ENCODE assay signal across 8 cellular contexts in the genomic region with DNA sequence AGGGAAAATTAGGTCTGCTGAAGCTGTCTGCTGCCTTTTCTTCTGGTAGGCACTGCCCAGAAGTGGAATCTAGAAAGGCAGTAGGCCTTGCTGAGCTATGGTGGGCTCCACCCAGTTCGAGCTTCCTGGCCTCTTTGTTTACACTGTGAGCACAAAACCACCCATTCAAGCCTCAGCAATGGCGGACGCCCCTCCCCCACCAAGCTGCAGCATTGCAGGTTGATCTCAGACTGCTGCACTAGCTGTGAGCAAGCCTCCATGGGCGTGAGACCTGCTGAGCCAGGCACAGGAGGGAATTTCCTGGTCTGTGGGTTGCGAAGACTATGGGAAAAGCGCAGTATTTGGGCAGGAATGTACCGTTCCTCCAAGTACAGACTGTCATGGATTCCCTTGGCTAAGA. TPM values are rescaled to one million over a fixed set of nuclear protein-coding genes. Genes with fewer than 3 reads are reported as not detected.
DNase-seq lines count a peak whose midpoint lies in the region; ATAC-seq and TF ChIP-seq lines count a peak whose summit lies in the region.

No MANE protein-coding gene starts in this region.

- no peak for ATAC-seq in HG02884 (IDR thresholded peaks at IDR 0.05; ENCODE audit: unreplicated experiment)

- POLR2A ChIA-PET in GM10248 (lab: Yijun Ruan, JAX), result no interaction called here

- H3K27ac Mint-ChIP-seq in endodermal cell, result peak overlapping the region; percentile 89

- peaks cover 20% of the 10 kb centered on the region for H3K9me3 Mint-ChIP-seq in endodermal cell

- WGBS in endodermal cell (ENCODE audit: insufficient coverage in 1 of 2, insufficient read length in 1 of 2), 2 experiments, result 58% methylated on average over 7 of the region's 7 CpGs; no CpG with 5 or more reads in 1 of the 2 experiments

- no peaks in the 10 kb centered on the region for H3K27me3 ChIP-seq in endodermal cell (ENCODE audit: control insufficient read depth, insufficient read depth, low read length, poor library complexity, severe bottlenecking)

- no peak overlapping the region for H3K9ac ChIP-seq in endodermal cell (ENCODE audit: extremely low read depth, low read length, poor library complexity, severe bottlenecking)

- no peaks in the 10 kb centered on the region for H3K4me1 ChIP-seq in endodermal cell (ENCODE audit: control insufficient read depth, insufficient read depth, low read length)

- no peaks in the 10 kb centered on the region for H3K9me3 ChIP-seq in endodermal cell (ENCODE audit: control insufficient read depth, low read length)

- peak overlapping the region; percentile 23 for H3K4me3 Mint-ChIP-seq in endodermal cell

- peaks cover 5% of the 10 kb centered on the region for H3K36me3 ChIP-seq in endodermal cell (ENCODE audit: control insufficient read depth, insufficient read depth, low read length)

- CTCF ChIA-PET in GM10248 (lab: Yijun Ruan, JAX), result interaction anchor here (1.0 to 1.6 kb wide), 2 partner anchors 9 to 15 kb away, joined by 3 to 4 read pairs; no protein-coding TSS in a partner anchor

- H3K36me3 Mint-ChIP-seq in endodermal cell (ENCODE audit: low read depth), result peaks cover 26% of the 10 kb centered on the region

- no peaks in the 10 kb centered on the region for H3K27me3 Mint-ChIP-seq in endodermal cell (ENCODE audit: insufficient read depth)

- H3K4me1 Mint-ChIP-seq in endodermal cell, result peaks cover 24% of the 10 kb centered on the region

- peak; percentile 50 for DNase-seq in T follicular helper cell (ENCODE audit: low read depth)
- peak; percentile 23 for DNase-seq in activated T-cell treated with anti-CD3 and anti-CD28 coated beads for 4 hours
- peak; percentile 93 for DNase-seq in endodermal cell
- peak; percentile 18 for DNase-seq in stimulated activated CD4-positive, alpha-beta T cell treated with anti-CD3 and anti-CD28 coated beads, Interleukin-4, amount 100 ng/mL, for 24 hours
- no peak for DNase-seq in GM10248 (ENCODE audit: extremely low spot score)
- DNase-seq in kidney tubule cell (ENCODE audit: low spot score), result no peak
- no peak for DNase-seq in NCI-H2029 treated with DMSO at 0.1 percent for 48 hours (lab: John Stamatoyannopoulos, UW)

- H3K27ac ChIP-seq in endodermal cell (ENCODE audit: low read depth, low read length), result no peak overlapping the region

- TF ChIP-seq CTCF in endodermal cell (conservative IDR thresholded peaks at IDR 0.05) (no peak), GM10248 (IDR thresholded peaks at IDR 0.05; ENCODE audit: control extremely low read depth, extremely low read depth, low read depth, missing control alignments) (no peak)

- peak overlapping the region; percentile 49 for H3K4me3 ChIP-seq in endodermal cell (ENCODE audit: low read length)

RNA-seq across cellular contexts. Expression of gene AGTPBP1, which starts 18.5 kb away (rescaled TPM):
- 10 to 100 TPM; 45.7 to 54.9 TPM for total RNA-seq in endodermal cell
- polyA plus RNA-seq in endodermal cell (2013, experiment 1 of 2), result 40.6 TPM
- 38.7 TPM for polyA plus RNA-seq in endodermal cell (2013, experiment 2 of 2)

Comparison
In these comparisons a context has a peak if more than half of its experiments do, and no peak if none do; other contexts are left out.
1. DNase-seq: peak in T follicular helper cell (single experiment), activated T-cell treated with anti-CD3 and anti-CD28 coated beads for 4 hours (single experiment), endodermal cell (single experiment) and stimulated activated CD4-positive, alpha-beta T cell treated with anti-CD3 and anti-CD28 coated beads, Interleukin-4, amount 100 ng/mL, for 24 hours (single experiment); none in GM10248 (single experiment), kidney tubule cell (single experiment) and NCI-H2029 treated with DMSO at 0.1 percent for 48 hours (single experiment).